32 cellular contexts compared by ENCODE assay signal in genomic region chr10:44343836-44344235, GRCh38. TPM values are rescaled to one million over a fixed set of nuclear protein-coding genes. Genes with fewer than 3 reads are reported as not detected.
DNase-seq lines count a peak whose midpoint lies in the region; ATAC-seq and TF ChIP-seq lines count a peak whose summit lies in the region.
"Had no signal": no experiment of that assay in that cellular context is flagged by ENCODE, and none has a peak within 500 bp of the region (broad histone marks: within the 10 kb centered on the region; RNA-seq: fewer than 3 reads in every experiment).

No MANE protein-coding gene starts in this region.

- no peaks in the 10 kb centered on the region for H3K4me1 ChIP-seq in stomach
- H3K4me1 ChIP-seq: colonic mucosa had no signal

- CTCF ChIA-PET in activated CD8-positive, alpha-beta memory T cell treated with anti-CD3 and anti-CD28 coated beads, Interleukin-2, amount 10 ng/mL, durations not matched to agents 7 days and 5 days (lab: Charles Lee), result no interaction called here

- H3K27ac ChIP-seq in VCaP (no peak overlapping the region), stomach (no peak overlapping the region)
- H3K27ac ChIP-seq: colonic mucosa, PC-9 had no signal

- H3K36me3 Mint-ChIP-seq in activated CD8-positive, alpha-beta memory T cell treated with anti-CD3 and anti-CD28 coated beads, Interleukin-2, amount 10 ng/mL, durations not matched to agents 7 days and 5 days, result no peaks in the 10 kb centered on the region
- H3K36me3 Mint-ChIP-seq: activated naive CD8-positive, alpha-beta T cell; CD4-positive, CD25-positive, alpha-beta regulatory T cell; naive thymus-derived CD8-positive, alpha-beta T cell; stimulated activated effector memory CD8-positive, alpha-beta T cell treated with anti-CD3 and anti-CD28 coated beads, Interleukin-12 subunit alpha, Interleukin-12 subunit beta, amount 100 ng/mL, for 72 hours; type B pancreatic cell had no signal

- H3K9me3 ChIP-seq in stomach, result no peaks in the 10 kb centered on the region
- H3K9me3 ChIP-seq: colonic mucosa had no signal

- TF ChIP-seq CTCF in VCaP (conservative IDR thresholded peaks at IDR 0.05), result peak; percentile 36
- TF ChIP-seq CTCF in stomach (IDR thresholded peaks at IDR 0.05), result no peak

- intact Hi-C loops in stomach (cut with DNase I; ENCODE audit: low total_unique reads), result no loop called here

- no peak for TF ChIP-seq EP300 in stomach (IDR thresholded peaks at IDR 0.05)

- ATAC-seq in activated CD8-positive, alpha-beta memory T cell treated with anti-CD3 and anti-CD28 coated beads, Interleukin-2, amount 10 ng/mL, durations not matched to agents 7 days and 5 days, result no peak
- ATAC-seq in GM21360 (IDR thresholded peaks at IDR 0.05; ENCODE audit: unreplicated experiment), result no peak
- no peak for ATAC-seq in GM18870 (IDR thresholded peaks at IDR 0.05; ENCODE audit: unreplicated experiment)
- ATAC-seq: activated CD8-positive, alpha-beta T cell treated with anti-CD3 and anti-CD28 coated beads for 36 hours; naive thymus-derived CD8-positive, alpha-beta T cell; Right ventricle myocardium inferior; SK-N-SH treated with all-trans-retinoic acid at 6 μM for 48 hours; stimulated activated effector memory CD8-positive, alpha-beta T cell treated with anti-CD3 and anti-CD28 coated beads, Interleukin-12 subunit alpha, Interleukin-12 subunit beta, amount 100 ng/mL, for 72 hours; T-helper 17 cell had no signal

- H3K27me3 ChIP-seq in stomach, result no peaks in the 10 kb centered on the region
- H3K27me3 ChIP-seq: colonic mucosa had no signal

- no peaks in the 10 kb centered on the region for H3K4me1 Mint-ChIP-seq in activated CD8-positive, alpha-beta memory T cell treated with anti-CD3 and anti-CD28 coated beads, Interleukin-2, amount 10 ng/mL, durations not matched to agents 7 days and 5 days
- H3K4me1 Mint-ChIP-seq: CD4-positive, CD25-positive, alpha-beta regulatory T cell; naive thymus-derived CD8-positive, alpha-beta T cell; stimulated activated effector memory CD8-positive, alpha-beta T cell treated with anti-CD3 and anti-CD28 coated beads, Interleukin-12 subunit alpha, Interleukin-12 subunit beta, amount 100 ng/mL, for 72 hours had no signal

- whole genome bisulfite sequencing in stomach, 5 donors, result 52 to 62% (median 61%) methylated on average over 3 of the region's 3 CpGs

- no peak overlapping the region for H3K27ac Mint-ChIP-seq in activated CD8-positive, alpha-beta memory T cell treated with anti-CD3 and anti-CD28 coated beads, Interleukin-2, amount 10 ng/mL, durations not matched to agents 7 days and 5 days
- H3K27ac Mint-ChIP-seq: activated CD8-positive, alpha-beta T cell treated with anti-CD3 and anti-CD28 coated beads for 36 hours; activated naive CD8-positive, alpha-beta T cell; CD4-positive, CD25-positive, alpha-beta regulatory T cell; naive thymus-derived CD8-positive, alpha-beta T cell; stimulated activated effector memory CD8-positive, alpha-beta T cell treated with anti-CD3 and anti-CD28 coated beads, Interleukin-12 subunit alpha, Interleukin-12 subunit beta, amount 100 ng/mL, for 72 hours; T-helper 17 cell; type B pancreatic cell had no signal

- no peaks in the 10 kb centered on the region for H3K9me3 Mint-ChIP-seq in activated CD8-positive, alpha-beta memory T cell treated with anti-CD3 and anti-CD28 coated beads, Interleukin-2, amount 10 ng/mL, durations not matched to agents 7 days and 5 days (ENCODE audit: low read depth)
- H3K9me3 Mint-ChIP-seq: activated CD8-positive, alpha-beta T cell treated with anti-CD3 and anti-CD28 coated beads for 36 hours; naive thymus-derived CD8-positive, alpha-beta T cell; stimulated activated effector memory CD8-positive, alpha-beta T cell treated with anti-CD3 and anti-CD28 coated beads, Interleukin-12 subunit alpha, Interleukin-12 subunit beta, amount 100 ng/mL, for 72 hours; type B pancreatic cell had no signal

- H3K27me3 Mint-ChIP-seq in activated CD8-positive, alpha-beta memory T cell treated with anti-CD3 and anti-CD28 coated beads, Interleukin-2, amount 10 ng/mL, durations not matched to agents 7 days and 5 days, result peaks cover 2% of the 10 kb centered on the region

- DNase-seq in activated CD8-positive, alpha-beta memory T cell treated with anti-CD3 and anti-CD28 coated beads, Interleukin-2, amount 50 U/mL, for 48 hours, result peak; percentile 15
- DNase-seq in activated CD8-positive, alpha-beta memory T cell treated with anti-CD3 and anti-CD28 coated beads, Interleukin-2, amount 10 ng/mL, durations not matched to agents 7 days and 5 days, result no peak
- peak; percentile 23 for DNase-seq in left kidney (ENCODE audit: low read depth, low spot score)
- DNase-seq in stomach, result peak; percentile 16
- no peak for DNase-seq in COLO668 (lab: John Stamatoyannopoulos, UW; ENCODE audit: unreplicated experiment)
- DNase-seq: 8988T; activated CD4-positive, alpha-beta T cell treated with anti-CD3 and anti-CD28 coated beads for 1 hour; activated CD8-positive, alpha-beta T cell treated with anti-CD3 and anti-CD28 coated beads for 36 hours; activated effector memory CD4-positive, alpha-beta T cell treated with anti-CD3 and anti-CD28 coated beads, Interleukin-2, amount 50 U/mL, for 16 hours; CD4-positive, CD25-positive, alpha-beta regulatory T cell; colonic mucosa; effector memory CD4-positive, alpha-beta T cell; erythroblast; GOT3; MV-4-11; naive thymus-derived CD8-positive, alpha-beta T cell; NCI-H1436; NCI-H2081 treated with DMSO at 0.1 percent for 48 hours; NCI-H2227 treated with DMSO at 0.1 percent for 48 hours; NCI-H526; occipital lobe; substantia nigra; T-helper 17 cell had no signal

- no peaks in the 10 kb centered on the region for H3K36me3 ChIP-seq in stomach
- H3K36me3 ChIP-seq: colonic mucosa had no signal

- no peak overlapping the region for H3K4me3 Mint-ChIP-seq in activated CD8-positive, alpha-beta memory T cell treated with anti-CD3 and anti-CD28 coated beads, Interleukin-2, amount 10 ng/mL, durations not matched to agents 7 days and 5 days
- H3K4me3 Mint-ChIP-seq: activated CD8-positive, alpha-beta T cell treated with anti-CD3 and anti-CD28 coated beads for 36 hours; activated naive CD8-positive, alpha-beta T cell; CD4-positive, CD25-positive, alpha-beta regulatory T cell; naive thymus-derived CD8-positive, alpha-beta T cell; stimulated activated effector memory CD8-positive, alpha-beta T cell treated with anti-CD3 and anti-CD28 coated beads, Interleukin-12 subunit alpha, Interleukin-12 subunit beta, amount 100 ng/mL, for 72 hours; T-helper 17 cell; type B pancreatic cell had no signal

- no peak overlapping the region for H3K4me3 ChIP-seq in stomach
- H3K4me3 ChIP-seq: colonic mucosa, PC-9 had no signal

- no peak for TF ChIP-seq POLR2A in stomach (IDR thresholded peaks at IDR 0.05)

RNA-seq across cellular contexts. Expression of gene CXCL12, which starts 41.1 kb away (rescaled TPM):
- total RNA-seq in activated CD8-positive, alpha-beta memory T cell treated with anti-CD3 and anti-CD28 coated beads, Interleukin-2, amount 10 ng/mL, durations not matched to agents 7 days and 5 days, result not detected
- total RNA-seq in stomach, result 10 to 100 TPM in 4 of 5 donors, 1 to 10 TPM in 1; 5.8 to 52.3 (median 14.2) TPM
- 10 to 100 TPM in 2 of 3 donors, 1 to 10 TPM in 1; 10.0 to 15.4 (median 11.6) TPM for polyA plus RNA-seq in stomach
- total RNA-seq: activated CD8-positive, alpha-beta T cell treated with anti-CD3 and anti-CD28 coated beads for 36 hours; CD4-positive, CD25-positive, alpha-beta regulatory T cell; naive thymus-derived CD8-positive, alpha-beta T cell; PC-9 had no signal
- polyA plus RNA-seq: CD4-positive, CD25-positive, alpha-beta regulatory T cell; naive thymus-derived CD8-positive, alpha-beta T cell had no signal

Comparison
In these comparisons a context has a peak if more than half of its experiments do, and no peak if none do; other contexts are left out.
1. DNase-seq: peak in activated CD8-positive, alpha-beta memory T cell treated with anti-CD3 and anti-CD28 coated beads, Interleukin-2, amount 50 U/mL, for 48 hours (single experiment), left kidney (single experiment) and stomach (single experiment); none in activated CD8-positive, alpha-beta memory T cell treated with anti-CD3 and anti-CD28 coated beads, Interleukin-2, amount 10 ng/mL, durations not matched to agents 7 days and 5 days (single experiment) and COLO668 (single experiment).
2. RNA of gene CXCL12, which starts 41.1 kb away (total RNA-seq): 5.8 to 52.3 TPM in stomach; not detected in activated CD8-positive, alpha-beta memory T cell treated with anti-CD3 and anti-CD28 coated beads, Interleukin-2, amount 10 ng/mL, durations not matched to agents 7 days and 5 days; every median in the first group is over 4 times any median in the second.